ENCODE assay signal across 8 cellular contexts in the genomic region with DNA sequence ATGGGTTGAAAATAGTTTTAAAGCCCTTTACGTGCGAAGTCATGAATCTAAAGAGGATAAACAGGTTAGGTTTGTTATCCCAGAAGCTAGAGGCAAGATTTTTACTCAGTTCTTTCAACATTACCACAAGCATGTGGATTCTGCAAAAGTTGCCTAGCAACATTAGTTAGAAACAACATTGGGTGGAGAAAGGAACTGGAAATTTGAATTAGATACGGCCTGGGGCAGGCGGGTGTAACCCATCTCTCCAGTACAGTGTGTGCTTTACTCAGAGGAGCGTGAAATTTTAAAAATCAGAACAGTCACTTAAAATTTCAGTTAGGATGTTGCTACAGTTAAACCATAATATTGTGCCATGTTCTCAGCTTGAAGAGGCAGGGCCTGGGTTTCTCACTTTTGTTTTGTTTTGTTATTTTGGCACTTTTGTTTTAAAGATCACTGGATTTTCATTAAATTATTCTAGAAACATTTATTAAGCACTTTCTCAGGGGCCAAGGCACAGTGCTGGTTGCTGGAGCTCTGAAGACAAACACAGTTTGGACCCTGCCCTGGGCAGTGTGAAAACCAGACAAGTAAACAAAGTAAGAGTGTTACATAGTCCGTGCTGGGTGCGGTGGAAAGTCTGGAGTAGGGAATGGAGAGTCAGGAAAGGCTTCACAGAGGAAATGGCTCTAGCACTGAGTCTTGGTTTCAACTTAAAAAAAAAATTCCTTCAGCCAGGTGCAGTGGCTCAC. TPM values are rescaled to one million over a fixed set of nuclear protein-coding genes. Genes with fewer than 3 reads are reported as not detected.
DNase-seq lines count a peak whose midpoint lies in the region; ATAC-seq, FAIRE-seq and TF ChIP-seq lines count a peak whose summit lies in the region.

No MANE protein-coding gene starts in this region.

- peak overlapping the region; percentile 92 for H3K27ac ChIP-seq in VCaP
- peak overlapping the region; percentile 98 for H3K27ac ChIP-seq in cardiac muscle cell

- H3K9me3 ChIP-seq in cardiac muscle cell (ENCODE audit: low read depth), result no peaks in the 10 kb centered on the region

- DNase-seq in DMS53 treated with DMSO at 0.1 percent for 48 hours (lab: John Stamatoyannopoulos, UW; ENCODE audit: unreplicated experiment) (peak; percentile 85), LNCaP clone FGC (ENCODE audit: low read depth) (peak; percentile 94), cardiac muscle cell (ENCODE audit: low read depth in 1 of 2, low spot score in 1 of 2) (peak; percentile 50 to 93), retina (peak; percentile 15), D721Med (ENCODE audit: insufficient read length, low spot score) (no peak)

- TF ChIP-seq CTCF in LNCaP clone FGC (IDR thresholded peaks at IDR 0.05; ENCODE audit: control insufficient read depth, extremely low read depth, insufficient read depth) (no peak), VCaP (conservative IDR thresholded peaks at IDR 0.05) (no peak), cardiac muscle cell (IDR thresholded peaks at IDR 0.05; ENCODE audit: low read depth, low read length) (no peak), D721Med (IDR thresholded peaks at IDR 0.05; ENCODE audit: insufficient read depth, missing control alignments) (no peak)

- no peaks in the 10 kb centered on the region for H3K36me3 ChIP-seq in cardiac muscle cell

- ATAC-seq in GM21723 (IDR thresholded peaks at IDR 0.05; ENCODE audit: unreplicated experiment) (no peak), GM19463 (IDR thresholded peaks at IDR 0.05; ENCODE audit: unreplicated experiment) (no peak)

- H3K27me3 ChIP-seq in cardiac muscle cell, result no peaks in the 10 kb centered on the region

- H3K4me3 ChIP-seq in LNCaP clone FGC (ENCODE audit: low read depth, low read length) (peak overlapping the region; percentile 24), cardiac muscle cell (no peak overlapping the region)

- peaks cover 35% of the 10 kb centered on the region for H3K4me1 ChIP-seq in cardiac muscle cell (ENCODE audit: low read depth)

- FAIRE-seq in D721Med (lab: Jason Lieb, UNC), result no peak

RNA-seq across cellular contexts. Expression of gene WEE1, which starts 4.4 kb away (rescaled TPM):
- total RNA-seq in cardiac muscle cell, result 63.8 and 95.9 TPM in 2 replicates
- 92.5 and 118 TPM in 2 replicates for polyA plus RNA-seq in cardiac muscle cell
